8 cellular contexts compared by ENCODE assay signal in genomic region chr14:105626111-105626510, GRCh38.
DNase-seq lines count a peak whose midpoint lies in the region; ATAC-seq, FAIRE-seq and TF ChIP-seq lines count a peak whose summit lies in the region.
"Not testable (repeated sequence)": the region's sequence is repeated elsewhere in the genome, so short reads cannot be mapped to it uniquely, and the experiment has no call there.

No MANE protein-coding gene starts in this region.

- CTCF ChIA-PET in A549 (lab: Yijun Ruan, JAX); activated CD8-positive, alpha-beta memory T cell treated with anti-CD3 and anti-CD28 coated beads, Interleukin-2, amount 10 ng/mL, durations not matched to agents 7 days and 5 days (lab: Charles Lee): not testable (repeated sequence)

- not testable (repeated sequence) for H3K4me3 ChIP-seq in A549; RWPE2 (ENCODE audit: severe bottlenecking); right atrium auricular region; right lobe of liver
- peak overlapping the region; percentile 27 for H3K4me3 ChIP-seq in OCI-LY1 (ENCODE audit: low read depth, low read length, poor library complexity, severe bottlenecking)

- not testable (repeated sequence) for H3K9me3 Mint-ChIP-seq in activated CD8-positive, alpha-beta memory T cell treated with anti-CD3 and anti-CD28 coated beads, Interleukin-2, amount 10 ng/mL, durations not matched to agents 7 days and 5 days (ENCODE audit: low read depth); stimulated activated effector memory CD8-positive, alpha-beta T cell treated with anti-CD3 and anti-CD28 coated beads, Interleukin-12 subunit alpha, Interleukin-12 subunit beta, amount 100 ng/mL, for 72 hours

- not testable (repeated sequence) for TF ChIP-seq RAD21 in A549 (conservative IDR thresholded peaks at IDR 0.05 in 1 of 2, IDR thresholded peaks at IDR 0.05 in 1 of 2)

- H3K27me3 ChIP-seq in OCI-LY1 (ENCODE audit: insufficient read depth, low read length); RWPE2 (ENCODE audit: insufficient read depth, poor library complexity, severe bottlenecking); right atrium auricular region; right lobe of liver: not testable (repeated sequence)

- H4K20me1 ChIP-seq in OCI-LY1 (ENCODE audit: insufficient read depth, low read length), result not testable (repeated sequence)

- not testable (repeated sequence) for H3K4me3 Mint-ChIP-seq in activated CD8-positive, alpha-beta memory T cell treated with anti-CD3 and anti-CD28 coated beads, Interleukin-2, amount 10 ng/mL, durations not matched to agents 7 days and 5 days; stimulated activated effector memory CD8-positive, alpha-beta T cell treated with anti-CD3 and anti-CD28 coated beads, Interleukin-12 subunit alpha, Interleukin-12 subunit beta, amount 100 ng/mL, for 72 hours

- H3K27me3 Mint-ChIP-seq in activated CD8-positive, alpha-beta memory T cell treated with anti-CD3 and anti-CD28 coated beads, Interleukin-2, amount 10 ng/mL, durations not matched to agents 7 days and 5 days, result not testable (repeated sequence)

- intact Hi-C loops in right lobe of liver (cut with DNase I), result not testable (repeated sequence)

- FAIRE-seq in A549 (lab: Jason Lieb, UNC), result not testable (repeated sequence)

- 30% methylated on average over 4 of the region's 15 CpGs for WGBS in A549 (ENCODE audit: missing lambda C conversion rate)
- WGBS in right lobe of liver (ENCODE audit: insufficient coverage, low coverage, low lambda C conversion rate, missing lambda C conversion rate), result no CpG with 5 or more reads among the region's 15 CpGs

- not testable (repeated sequence) for TF ChIP-seq EP300 in A549 (IDR thresholded peaks at IDR 0.05)

- H3K27ac ChIP-seq in A549; RWPE2 (ENCODE audit: poor library complexity, severe bottlenecking); right atrium auricular region; right lobe of liver: not testable (repeated sequence)
- peak overlapping the region; percentile 89 for H3K27ac ChIP-seq in OCI-LY1 (ENCODE audit: low read depth, low read length, poor library complexity, severe bottlenecking)

- not testable (repeated sequence) for H3K79me2 ChIP-seq in OCI-LY1 (ENCODE audit: insufficient read depth, low read length)

- H3K4me1 ChIP-seq in A549; RWPE2 (ENCODE audit: insufficient read depth, poor library complexity, severe bottlenecking); right atrium auricular region; right lobe of liver: not testable (repeated sequence)
- H3K4me1 ChIP-seq in OCI-LY1 (ENCODE audit: insufficient read depth, low read length, severe bottlenecking), result peaks cover 12% of the 10 kb centered on the region

- not testable (repeated sequence) for H3K4me2 ChIP-seq in A549; OCI-LY1 (ENCODE audit: low read length)

- H3K27ac Mint-ChIP-seq in activated CD8-positive, alpha-beta memory T cell treated with anti-CD3 and anti-CD28 coated beads, Interleukin-2, amount 10 ng/mL, durations not matched to agents 7 days and 5 days; stimulated activated effector memory CD8-positive, alpha-beta T cell treated with anti-CD3 and anti-CD28 coated beads, Interleukin-12 subunit alpha, Interleukin-12 subunit beta, amount 100 ng/mL, for 72 hours: not testable (repeated sequence)

- H3K9ac ChIP-seq in OCI-LY1 (ENCODE audit: low read length), result peak overlapping the region; percentile 63; the same call in 1 of the 2 replicates

- not testable (repeated sequence) for H3K9me3 ChIP-seq in A549; OCI-LY1 (ENCODE audit: low read length); RWPE2 (ENCODE audit: severe bottlenecking); right atrium auricular region; right lobe of liver

- not testable (repeated sequence) for H3K4me1 Mint-ChIP-seq in activated CD8-positive, alpha-beta memory T cell treated with anti-CD3 and anti-CD28 coated beads, Interleukin-2, amount 10 ng/mL, durations not matched to agents 7 days and 5 days; stimulated activated effector memory CD8-positive, alpha-beta T cell treated with anti-CD3 and anti-CD28 coated beads, Interleukin-12 subunit alpha, Interleukin-12 subunit beta, amount 100 ng/mL, for 72 hours

- ATAC-seq in A549 (peak; percentile 21 to 26; a peak in 2 of 6 replicates), HG02798 (IDR thresholded peaks at IDR 0.05; ENCODE audit: poor library complexity, unreplicated experiment) (peak; percentile 52), right lobe of liver (peak; percentile 45 to 72 (median 57))
- not testable (repeated sequence) for ATAC-seq in RWPE2 (ENCODE audit: low read depth); activated CD8-positive, alpha-beta memory T cell treated with anti-CD3 and anti-CD28 coated beads, Interleukin-2, amount 10 ng/mL, durations not matched to agents 7 days and 5 days
- ATAC-seq in stimulated activated effector memory CD8-positive, alpha-beta T cell treated with anti-CD3 and anti-CD28 coated beads, Interleukin-12 subunit alpha, Interleukin-12 subunit beta, amount 100 ng/mL, for 72 hours, result peak; percentile 14

- H3K9me2 ChIP-seq in OCI-LY1 (ENCODE audit: low read depth, low read length), result not testable (repeated sequence)

- not testable (repeated sequence) for H2AFZ ChIP-seq in OCI-LY1 (ENCODE audit: low read length)

- not testable (repeated sequence) for TF ChIP-seq CTCF in A549 (IDR thresholded peaks at IDR 0.05); OCI-LY1 (IDR thresholded peaks at IDR 0.05; ENCODE audit: low read length); RWPE2 (IDR thresholded peaks at IDR 0.05; ENCODE audit: poor library complexity, severe bottlenecking); right atrium auricular region (IDR thresholded peaks at IDR 0.05); right lobe of liver (IDR thresholded peaks at IDR 0.05)

- not testable (repeated sequence) for DNase-seq in A549 (ENCODE audit: low read depth in 1 of 2, low spot score in 1 of 2); stimulated activated effector memory CD8-positive, alpha-beta T cell treated with anti-CD3 and anti-CD28 coated beads, Interleukin-12 subunit alpha, Interleukin-12 subunit beta, amount 100 ng/mL, for 72 hours (ENCODE audit: low spot score in 2 of 2)
- DNase-seq in RWPE2 (ENCODE audit: low spot score), result peak; percentile 68
- peak; percentile 40 for DNase-seq in activated CD8-positive, alpha-beta memory T cell treated with anti-CD3 and anti-CD28 coated beads, Interleukin-2, amount 10 ng/mL, durations not matched to agents 7 days and 5 days
- peak; percentile 36 for DNase-seq in right atrium auricular region (ENCODE audit: low spot score)
- DNase-seq in right lobe of liver, result peak in 1 of 3 donors; percentile 60

- H3F3A ChIP-seq in OCI-LY1 (ENCODE audit: insufficient read depth, low read length), result not testable (repeated sequence)

- not testable (repeated sequence) for TF ChIP-seq POLR2A in A549 (IDR thresholded peaks at IDR 0.05; ENCODE audit: low read length); right lobe of liver (IDR thresholded peaks at IDR 0.05)

- not testable (repeated sequence) for H3K36me3 ChIP-seq in OCI-LY1 (ENCODE audit: insufficient read depth, low read length); RWPE2 (ENCODE audit: low read depth); right atrium auricular region; right lobe of liver

- not testable (repeated sequence) for H3K36me3 Mint-ChIP-seq in activated CD8-positive, alpha-beta memory T cell treated with anti-CD3 and anti-CD28 coated beads, Interleukin-2, amount 10 ng/mL, durations not matched to agents 7 days and 5 days; stimulated activated effector memory CD8-positive, alpha-beta T cell treated with anti-CD3 and anti-CD28 coated beads, Interleukin-12 subunit alpha, Interleukin-12 subunit beta, amount 100 ng/mL, for 72 hours

- POLR2A ChIA-PET in A549 (lab: Yijun Ruan, JAX), result not testable (repeated sequence)
